In the genomic region with DNA sequence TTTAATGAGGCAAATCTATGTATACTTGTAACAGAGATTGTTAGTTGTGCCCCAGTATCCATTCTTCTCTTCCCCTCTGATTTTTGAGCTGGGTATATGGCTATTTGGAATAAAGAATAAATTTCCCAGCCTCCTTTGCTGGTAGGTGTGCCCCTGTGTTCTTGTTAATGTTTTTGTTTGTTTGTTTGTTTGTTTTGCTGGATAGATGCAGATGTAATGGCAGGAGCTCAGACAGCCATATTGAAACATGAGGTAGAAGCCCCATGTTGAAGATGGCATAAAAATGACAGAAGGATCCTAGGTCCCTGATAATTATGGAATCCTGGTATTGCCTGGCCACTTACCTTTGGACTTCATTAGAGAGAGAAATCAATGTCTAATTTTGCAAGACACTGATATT, we compare ENCODE assay signal across 10 cellular contexts. TPM values are rescaled to one million over a fixed set of nuclear protein-coding genes. Genes with fewer than 3 reads are reported as not detected.
"Had no signal": no experiment of that assay in that cellular context is flagged by ENCODE, and none has a peak within 500 bp of the region (broad histone marks: within the 10 kb centered on the region; RNA-seq: fewer than 3 reads in every experiment).

No MANE protein-coding gene starts in this region.

- H3K9me3 Mint-ChIP-seq: HFFc6 had no signal

- H2AFZ ChIP-seq: GM23248 had no signal

- H3K27ac Mint-ChIP-seq: H9, HFFc6, IgD-negative memory B cell had no signal

- H3K4me3 ChIP-seq: GM23248 had no signal

- H3K4me3 Mint-ChIP-seq: H9, HFFc6, IgD-negative memory B cell had no signal

- DNase-seq: GM23248, GOT3, H9, HCEC 1CT, HFFc6 had no signal

- FAIRE-seq: H54, HepG2 had no signal

- ATAC-seq: HepG2 had no signal

- H3K27me3 Mint-ChIP-seq: IgD-negative memory B cell had no signal

- H3K9ac ChIP-seq: GM23248 had no signal

- H3K27ac ChIP-seq: GM23248, HL-60 had no signal

RNA-seq across cellular contexts. Expression of a gene that starts 28.2 kb away (rescaled TPM):
- total RNA-seq: GM23248, HepG2, HT1080 had no signal
